Comparison of ENCODE assay signal across 1 cellular context in genomic region chr5:96946381-96946780, GRCh38.
TF ChIP-seq lines count a peak whose summit lies in the region.

No MANE protein-coding gene starts in this region.

TF ChIP-seq in A549, 52 proteins besides CTCF, POLR2A, EP300 and RAD21 (continued from another document):
- TF ChIP-seq KDM5A (IDR thresholded peaks at IDR 0.05), result no peak
- no peak for TF ChIP-seq HDAC2 (IDR thresholded peaks at IDR 0.05)
- TF ChIP-seq CBX2 (IDR thresholded peaks at IDR 0.05; ENCODE audit: borderline replicate concordance, low read depth), result no peak
- no peak for TF ChIP-seq RFX5 (IDR thresholded peaks at IDR 0.05)
TF ChIP-seq in A549: peak in this region for 0.
